Comparison of ENCODE assay signal across 8 cellular contexts in the genomic region with DNA sequence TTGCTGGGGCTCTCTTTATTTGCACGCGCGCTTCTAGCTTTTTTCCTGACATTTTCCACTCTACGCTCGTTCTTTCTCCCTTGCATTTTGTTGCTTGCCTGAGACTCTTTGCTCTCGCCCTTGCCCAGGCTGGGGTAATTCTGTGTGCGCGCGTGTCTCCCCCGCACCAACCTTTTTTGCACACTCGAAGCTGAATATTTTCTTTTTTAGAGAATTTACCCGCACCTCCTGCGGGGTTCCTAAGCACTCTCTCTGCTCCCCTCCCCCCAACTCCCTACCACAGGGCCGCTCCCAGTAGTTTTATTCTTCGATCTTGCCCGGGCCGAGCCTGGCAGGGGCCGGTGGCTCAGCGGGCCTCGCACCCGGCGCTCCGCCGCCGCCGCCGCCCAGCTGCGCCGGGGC. TPM values are rescaled to one million over a fixed set of nuclear protein-coding genes. Genes with fewer than 3 reads are reported as not detected.
DNase-seq lines count a peak whose midpoint lies in the region; ATAC-seq, FAIRE-seq and TF ChIP-seq lines count a peak whose summit lies in the region.

No MANE protein-coding gene starts in this region.

- no peak for TF ChIP-seq POLR2A in suprapubic skin (IDR thresholded peaks at IDR 0.05)

- peak overlapping the region in 1 of 2 donors; percentile 33 for H3K9ac ChIP-seq in kidney (ENCODE audit: low read length in 2 of 2)

- peak; percentile 7 for DNase-seq in T-helper 2 cell treated with Interferon-gamma antibody and Interleukin-4, amounts not matched to agents 5 μg/mL and 100 μg/mL, for 36 hours (ENCODE audit: low spot score)
- DNase-seq in T-helper 2 cell (no peak), kidney (no peak), suprapubic skin (ENCODE audit: low spot score in 2 of 2) (no peak), COR-L47 (lab: John Stamatoyannopoulos, UW) (no peak)
- DNase-seq in activated T-helper 1 cell treated with anti-CD3 and anti-CD28 coated beads, Interleukin-12 subunit alpha, Interleukin-12 subunit beta, Interleukin-2, Interleukin-4 antibody, amounts not matched to agents 30 ng/mL and 10 ng/mL and 1 ng/mL, durations not matched to agents 14 hours and 24 hours and 36 hours (ENCODE audit: low spot score) = no peak

- H3K4me3 Mint-ChIP-seq in T-helper 2 cell treated with Interferon-gamma antibody and Interleukin-4, amounts not matched to agents 5 μg/mL and 100 μg/mL, for 36 hours = peak overlapping the region; percentile 80
- peak overlapping the region; percentile 92 for H3K4me3 Mint-ChIP-seq in activated T-helper 1 cell treated with anti-CD3 and anti-CD28 coated beads, Interleukin-12 subunit alpha, Interleukin-12 subunit beta, Interleukin-2, Interleukin-4 antibody, amounts not matched to agents 30 ng/mL and 10 ng/mL and 1 ng/mL, durations not matched to agents 14 hours and 24 hours and 36 hours

- WGBS in suprapubic skin = under 1% methylated on average over 29 of the region's 29 CpGs

- H3K27me3 ChIP-seq in suprapubic skin = peaks cover 4% of the 10 kb centered on the region

- H3K27ac ChIP-seq in kidney (ENCODE audit: low read depth in 2 of 2, low read length in 2 of 2) (peak overlapping the region in 1 of 2 donors; percentile 66), suprapubic skin (peak overlapping the region; percentile 68)

- FAIRE-seq in kidney (lab: Jason Lieb, UNC) = no peak

- H3K27me3 Mint-ChIP-seq in T-helper 2 cell treated with Interferon-gamma antibody and Interleukin-4, amounts not matched to agents 5 μg/mL and 100 μg/mL, for 36 hours (ENCODE audit: low read depth) = peaks cover 59% of the 10 kb centered on the region
- H3K27me3 Mint-ChIP-seq in activated T-helper 1 cell treated with anti-CD3 and anti-CD28 coated beads, Interleukin-12 subunit alpha, Interleukin-12 subunit beta, Interleukin-2, Interleukin-4 antibody, amounts not matched to agents 30 ng/mL and 10 ng/mL and 1 ng/mL, durations not matched to agents 14 hours and 24 hours and 36 hours (ENCODE audit: insufficient read depth) = peaks cover 36% of the 10 kb centered on the region

- H3K4me1 Mint-ChIP-seq in T-helper 2 cell treated with Interferon-gamma antibody and Interleukin-4, amounts not matched to agents 5 μg/mL and 100 μg/mL, for 36 hours (ENCODE audit: low read depth) = peaks cover 49% of the 10 kb centered on the region
- peaks cover 60% of the 10 kb centered on the region for H3K4me1 Mint-ChIP-seq in activated T-helper 1 cell treated with anti-CD3 and anti-CD28 coated beads, Interleukin-12 subunit alpha, Interleukin-12 subunit beta, Interleukin-2, Interleukin-4 antibody, amounts not matched to agents 30 ng/mL and 10 ng/mL and 1 ng/mL, durations not matched to agents 14 hours and 24 hours and 36 hours (ENCODE audit: low read depth)

- H3K36me3 Mint-ChIP-seq in T-helper 2 cell treated with Interferon-gamma antibody and Interleukin-4, amounts not matched to agents 5 μg/mL and 100 μg/mL, for 36 hours (ENCODE audit: low read depth) = no peaks in the 10 kb centered on the region
- peaks cover 9% of the 10 kb centered on the region for H3K36me3 Mint-ChIP-seq in activated T-helper 1 cell treated with anti-CD3 and anti-CD28 coated beads, Interleukin-12 subunit alpha, Interleukin-12 subunit beta, Interleukin-2, Interleukin-4 antibody, amounts not matched to agents 30 ng/mL and 10 ng/mL and 1 ng/mL, durations not matched to agents 14 hours and 24 hours and 36 hours (ENCODE audit: low read depth)

- no peaks in the 10 kb centered on the region for H3K36me3 ChIP-seq in kidney (ENCODE audit: control insufficient read depth in 1 of 2, insufficient read depth in 2 of 2, low read length in 2 of 2)
- H3K36me3 ChIP-seq in suprapubic skin = no peaks in the 10 kb centered on the region

- H3K4me3 ChIP-seq in kidney (ENCODE audit: low read length in 2 of 2) (peak overlapping the region; percentile 64 to 72), suprapubic skin (peak overlapping the region; percentile 77)

- no peaks in the 10 kb centered on the region for H3K9me3 Mint-ChIP-seq in T-helper 2 cell treated with Interferon-gamma antibody and Interleukin-4, amounts not matched to agents 5 μg/mL and 100 μg/mL, for 36 hours
- no peaks in the 10 kb centered on the region for H3K9me3 Mint-ChIP-seq in activated T-helper 1 cell treated with anti-CD3 and anti-CD28 coated beads, Interleukin-12 subunit alpha, Interleukin-12 subunit beta, Interleukin-2, Interleukin-4 antibody, amounts not matched to agents 30 ng/mL and 10 ng/mL and 1 ng/mL, durations not matched to agents 14 hours and 24 hours and 36 hours

- H3K4me1 ChIP-seq in kidney (ENCODE audit: control insufficient read depth in 1 of 2, insufficient read depth in 1 of 2, low read depth in 1 of 2, low read length in 2 of 2) (peaks cover 4 to 24% of the 10 kb centered on the region in 2 donors), suprapubic skin (peaks cover 66% of the 10 kb centered on the region)

- ATAC-seq in HG02588 (IDR thresholded peaks at IDR 0.05; ENCODE audit: unreplicated experiment) (no peak), HG03565 (IDR thresholded peaks at IDR 0.05; ENCODE audit: unreplicated experiment) (no peak)

- intact Hi-C loops in activated T-helper 1 cell treated with anti-CD3 and anti-CD28 coated beads, Interleukin-12 subunit alpha, Interleukin-12 subunit beta, Interleukin-2, Interleukin-4 antibody, amounts not matched to agents 30 ng/mL and 10 ng/mL and 1 ng/mL, durations not matched to agents 14 hours and 24 hours and 36 hours (cut with micrococcal nuclease) = loop anchor here (5.0 kb wide), 6 partner anchors 221 to 856 kb away; a partner anchor contains a TSS
- intact Hi-C loops in kidney (cut with DNase I) = loop anchor here (5.0 to 10.0 kb wide), 2 partner anchors 418 to 571 kb away; no protein-coding TSS in a partner anchor

- TF ChIP-seq EP300 in suprapubic skin (IDR thresholded peaks at IDR 0.05) = no peak

- no peak for TF ChIP-seq CTCF in kidney (IDR thresholded peaks at IDR 0.05; ENCODE audit: borderline replicate concordance, extremely low read depth, insufficient read depth)
- no peak for TF ChIP-seq CTCF in suprapubic skin (IDR thresholded peaks at IDR 0.05)

- H3K9me3 ChIP-seq in kidney (ENCODE audit: control insufficient read depth in 1 of 2, low read length in 2 of 2) (no peaks in the 10 kb centered on the region), suprapubic skin (no peaks in the 10 kb centered on the region)

- no peak overlapping the region for H3K27ac Mint-ChIP-seq in T-helper 2 cell treated with Interferon-gamma antibody and Interleukin-4, amounts not matched to agents 5 μg/mL and 100 μg/mL, for 36 hours
- peak overlapping the region; percentile 61 for H3K27ac Mint-ChIP-seq in activated T-helper 1 cell treated with anti-CD3 and anti-CD28 coated beads, Interleukin-12 subunit alpha, Interleukin-12 subunit beta, Interleukin-2, Interleukin-4 antibody, amounts not matched to agents 30 ng/mL and 10 ng/mL and 1 ng/mL, durations not matched to agents 14 hours and 24 hours and 36 hours

RNA-seq across cellular contexts. Expression of a gene that starts 0.7 kb away (rescaled TPM):
- 13.0 and 13.1 TPM in 2 replicates for total RNA-seq in activated T-helper 1 cell treated with anti-CD3 and anti-CD28 coated beads, Interleukin-12 subunit alpha, Interleukin-12 subunit beta, Interleukin-2, Interleukin-4 antibody, amounts not matched to agents 30 ng/mL and 10 ng/mL and 1 ng/mL, durations not matched to agents 14 hours and 24 hours and 36 hours
- total RNA-seq in kidney = 11.4 TPM
- 5.0 TPM for polyA plus RNA-seq in kidney (ENCODE audit: insufficient read depth, low read depth, low replicate concordance)
- 10 to 100 TPM in 3 of 4 donors, 1 to 10 TPM in 1; 9.3 to 60.9 (median 26.9) TPM for total RNA-seq in suprapubic skin

RNA-seq across cellular contexts. Expression of a gene that starts 14.4 kb away (rescaled TPM):
- 65.1 and 66.3 TPM in 2 replicates for total RNA-seq in activated T-helper 1 cell treated with anti-CD3 and anti-CD28 coated beads, Interleukin-12 subunit alpha, Interleukin-12 subunit beta, Interleukin-2, Interleukin-4 antibody, amounts not matched to agents 30 ng/mL and 10 ng/mL and 1 ng/mL, durations not matched to agents 14 hours and 24 hours and 36 hours
- 33.3 TPM for total RNA-seq in kidney
- polyA plus RNA-seq in kidney (ENCODE audit: insufficient read depth, low read depth, low replicate concordance) = 14.8 TPM
- total RNA-seq in suprapubic skin = 10 to 100 TPM; 51.7 to 86.5 (median 56.6) TPM

RNA-seq across cellular contexts. Expression of a gene that starts 53.2 kb away (rescaled TPM):
- total RNA-seq in activated T-helper 1 cell treated with anti-CD3 and anti-CD28 coated beads, Interleukin-12 subunit alpha, Interleukin-12 subunit beta, Interleukin-2, Interleukin-4 antibody, amounts not matched to agents 30 ng/mL and 10 ng/mL and 1 ng/mL, durations not matched to agents 14 hours and 24 hours and 36 hours = 2.1 and 2.4 TPM in 2 replicates
- 15.7 TPM for total RNA-seq in kidney
- 7.0 TPM for polyA plus RNA-seq in kidney (ENCODE audit: insufficient read depth, low read depth, low replicate concordance)
- total RNA-seq in suprapubic skin = 1 to 10 TPM; 1.5 to 8.2 (median 4.7) TPM
